1 cellular context compared by ENCODE assay signal in genomic region chr1:23539698-23540266, GRCh38.
TF ChIP-seq lines count a peak whose summit lies in the region.

No MANE protein-coding gene starts in this region.

TF ChIP-seq in K562, 482 proteins besides CTCF, POLR2A, EP300 and RAD21 (continues in another document):
- 0 out of 2 replicates have a peak, but pooled peaks have one; percentile 30 for TF ChIP-seq CHD2 (IDR thresholded peaks at IDR 0.05; ENCODE audit: low read depth, low read length)
- no peak for TF ChIP-seq ZNF277 (CRISPR knock-in tag; IDR thresholded peaks at IDR 0.05; ENCODE audit: borderline replicate concordance)
- TF ChIP-seq ATF3 (IDR thresholded peaks at IDR 0.05), result peak; percentile 63; the same call in 1 of the 2 replicates
- TF ChIP-seq ATF3 (CRISPR knock-in tag; conservative IDR thresholded peaks at IDR 0.05), result peak; percentile 83
- TF ChIP-seq SMARCB1 (IDR thresholded peaks at IDR 0.05; ENCODE audit: insufficient read length, low read depth), result no peak
- TF ChIP-seq MYNN (IDR thresholded peaks at IDR 0.05), result no peak
- no peak for TF ChIP-seq MYNN (CRISPR knock-in tag; IDR thresholded peaks at IDR 0.05)
- TF ChIP-seq HDAC8 (tag; IDR thresholded peaks at IDR 0.05), result no peak
- no peak for TF ChIP-seq GTF2E2 (tag; IDR thresholded peaks at IDR 0.05)
- TF ChIP-seq VEZF1 (CRISPR knock-in tag; IDR thresholded peaks at IDR 0.05), result peak; percentile 73
- TF ChIP-seq C11orf30 (IDR thresholded peaks at IDR 0.05; ENCODE audit: low read depth), result 0 out of 2 replicates have a peak, but pooled peaks have one; percentile 18
- peak; percentile 98 for TF ChIP-seq CTBP1 (IDR thresholded peaks at IDR 0.05; ENCODE audit: borderline replicate concordance)
- peak; percentile 93 for TF ChIP-seq NCOA1 (IDR thresholded peaks at IDR 0.05; ENCODE audit: low read depth)
- TF ChIP-seq KDM1A (IDR thresholded peaks at IDR 0.05), result peak; percentile 85 to 86
- TF ChIP-seq FOXK2 (conservative IDR thresholded peaks at IDR 0.05 in 1 of 2, IDR thresholded peaks at IDR 0.05 in 1 of 2; ENCODE audit: low read depth in 2 of 2), result peak; percentile 47 to 56; a peak in 2 of 4 replicates
- TF ChIP-seq ZZZ3 (IDR thresholded peaks at IDR 0.05), result no peak
- peak; percentile 89 for TF ChIP-seq NR2C2 (CRISPR knock-in tag; IDR thresholded peaks at IDR 0.05)
- peak; percentile 92 for TF ChIP-seq NR2C2 (tag; IDR thresholded peaks at IDR 0.05)
- no peak for TF ChIP-seq SFPQ (IDR thresholded peaks at IDR 0.05; ENCODE audit: low read depth, low read length)
- no peak for TF ChIP-seq SMAD1 (IDR thresholded peaks at IDR 0.05; ENCODE audit: low read depth, low read length, partially characterized antibody)
- peak; percentile 52; the same call in 1 of the 2 replicates for TF ChIP-seq ERF (CRISPR knock-in tag; IDR thresholded peaks at IDR 0.05)
- TF ChIP-seq DEAF1 (CRISPR knock-in tag; IDR thresholded peaks at IDR 0.05), result peak; percentile 99
- peak; percentile 53; the same call in 1 of the 2 replicates for TF ChIP-seq PYGO2 (tag; IDR thresholded peaks at IDR 0.05)
- TF ChIP-seq ZBTB8A (IDR thresholded peaks at IDR 0.05; ENCODE audit: partially characterized antibody), result no peak
- TF ChIP-seq ZNF436 (CRISPR knock-in tag; IDR thresholded peaks at IDR 0.05), result no peak
- TF ChIP-seq ZBTB7A (IDR thresholded peaks at IDR 0.05; ENCODE audit: borderline replicate concordance, control insufficient read depth, low read depth, low read length), result peak; percentile 72; the same call in 1 of the 2 replicates
- TF ChIP-seq ZNF592 (IDR thresholded peaks at IDR 0.05), result peak; percentile 85
- peak; percentile 49; the same call in 1 of the 2 replicates for TF ChIP-seq FOSL1 (tag; conservative IDR thresholded peaks at IDR 0.05)
- 0 out of 2 replicates have a peak, but pooled peaks have one; percentile 1 for TF ChIP-seq TAL1 (IDR thresholded peaks at IDR 0.05)
- TF ChIP-seq ZNF511 (CRISPR knock-in tag; IDR thresholded peaks at IDR 0.05), result peak; percentile 69; the same call in 1 of the 2 replicates
- no peak for TF ChIP-seq ZNF282 (CRISPR knock-in tag; IDR thresholded peaks at IDR 0.05)
- TF ChIP-seq KLF1 (tag; IDR thresholded peaks at IDR 0.05), result peak; percentile 60; the same call in 1 of the 2 replicates
- peak; percentile 77 for TF ChIP-seq ZNF407 (IDR thresholded peaks at IDR 0.05; ENCODE audit: low read depth)
- no peak for TF ChIP-seq RBM17 (IDR thresholded peaks at IDR 0.05; ENCODE audit: borderline replicate concordance, low read depth, low read length)
- TF ChIP-seq PHTF2 (CRISPR knock-in tag; IDR thresholded peaks at IDR 0.05), result no peak
- TF ChIP-seq TFAP4 (CRISPR knock-in tag; IDR thresholded peaks at IDR 0.05; ENCODE audit: borderline replicate concordance), result peak; percentile 90
- TF ChIP-seq ZFP36 (IDR thresholded peaks at IDR 0.05; ENCODE audit: low read depth, low read length, partially characterized antibody), result peak; percentile 53
- peak; percentile 97 for TF ChIP-seq CREB1 (IDR thresholded peaks at IDR 0.05)
- TF ChIP-seq CREB1 (CRISPR knock-in tag; IDR thresholded peaks at IDR 0.05), result peak; percentile 96
